ENCODE assay signal across 13 cellular contexts in the genomic region with DNA sequence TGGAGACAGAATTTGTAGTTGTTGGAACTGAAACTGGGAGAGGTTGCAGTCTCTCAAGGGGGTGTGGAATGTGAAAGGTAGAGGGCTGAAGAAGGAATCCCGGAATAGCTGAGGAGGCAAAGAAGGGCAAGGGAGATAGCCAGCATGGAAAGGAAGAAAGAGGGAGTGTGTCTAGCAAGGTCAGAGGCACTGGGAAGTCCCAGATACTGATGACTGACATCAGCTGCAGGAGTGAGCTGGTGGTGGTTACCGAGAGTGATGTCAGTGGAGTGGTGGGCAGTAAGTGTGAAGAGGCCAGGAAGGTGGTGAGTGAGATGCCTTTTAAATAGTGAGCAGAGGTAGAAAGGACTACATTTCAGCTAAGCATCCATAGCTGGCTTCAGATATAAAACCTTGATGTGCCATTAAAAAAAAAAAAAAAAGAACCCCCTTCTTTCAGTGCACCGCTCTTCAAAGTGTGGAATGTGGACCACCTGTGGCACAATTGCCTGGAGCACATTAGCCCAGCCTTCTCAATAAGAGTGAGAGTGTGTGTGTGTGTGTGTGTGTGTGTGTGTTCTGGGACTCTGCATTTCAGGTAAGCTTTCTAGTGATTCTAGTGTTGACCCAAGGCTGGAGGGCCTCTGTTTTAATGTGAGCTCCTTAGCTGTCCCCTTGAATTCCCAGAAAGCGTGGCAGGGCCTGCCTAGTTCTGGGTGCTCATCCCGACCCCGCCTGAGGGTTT. TPM values are rescaled to one million over a fixed set of nuclear protein-coding genes. Genes with fewer than 3 reads are reported as not detected.
DNase-seq lines count a peak whose midpoint lies in the region; ATAC-seq lines count a peak whose summit lies in the region.
"Had no signal": no experiment of that assay in that cellular context is flagged by ENCODE, and none has a peak within 500 bp of the region (broad histone marks: within the 10 kb centered on the region; RNA-seq: fewer than 3 reads in every experiment).

No MANE protein-coding gene starts in this region.

- H3K27ac ChIP-seq in GM23248: no peak overlapping the region
- H3K27ac ChIP-seq: 22Rv1 had no signal

- no peaks in the 10 kb centered on the region for H3K4me1 ChIP-seq in GM23248 (ENCODE audit: insufficient read depth)

- H3K4me2 ChIP-seq in GM23248 (ENCODE audit: unreplicated experiment): no peak overlapping the region

- ATAC-seq in HG03565 (IDR thresholded peaks at IDR 0.05; ENCODE audit: unreplicated experiment): peak; percentile 51

- in situ Hi-C loops in GM23248 (cut with MboI): no loop called here

- 82 to 84% methylated on average over 6 of the region's 6 CpGs for WGBS in GM23248 (ENCODE audit: low coverage in 1 of 2, low lambda C conversion rate in 2 of 2, missing lambda C conversion rate in 2 of 2), 2 experiments

- H3K79me2 ChIP-seq in GM23248 (ENCODE audit: insufficient read depth): peaks cover 11% of the 10 kb centered on the region

- no peaks in the 10 kb centered on the region for H3K9me3 ChIP-seq in GM23248 (ENCODE audit: low read depth)

- peaks cover 25% of the 10 kb centered on the region for H3K36me3 ChIP-seq in GM23248 (ENCODE audit: low read depth)

- H3K9ac ChIP-seq in GM23248: no peak overlapping the region

- H3K4me3 ChIP-seq in GM23248: no peak overlapping the region

- H4K20me1 ChIP-seq in GM23248 (ENCODE audit: insufficient read depth): no peaks in the 10 kb centered on the region

- no peak overlapping the region for H2AFZ ChIP-seq in GM23248

- H3K9me2 ChIP-seq in GM23248 (ENCODE audit: insufficient read depth): no peaks in the 10 kb centered on the region

- DNase-seq in DMS53 (lab: John Stamatoyannopoulos, UW): peak; percentile 38
- DNase-seq in DMS53 treated with DMSO at 0.1 percent for 48 hours (lab: John Stamatoyannopoulos, UW; ENCODE audit: unreplicated experiment): no peak
- DNase-seq in activated naive CD4-positive, alpha-beta T cell treated with anti-CD3 and anti-CD28 coated beads, Interleukin-2, amount 50 U/mL, for 16 hours: peak; percentile 24
- DNase-seq in stimulated activated CD4-positive, alpha-beta T cell treated with anti-CD3 and anti-CD28 coated beads, TNF-alpha, amount 100 ng/mL, for 48 hours (ENCODE audit: low read depth in 3 of 3): peak; percentile 19 to 49 (median 37)
- DNase-seq in Ammon's horn (ENCODE audit: low spot score): no peak
- DNase-seq in GM23248: no peak
- DNase-seq in A172 (ENCODE audit: low spot score): no peak
- DNase-seq: anterior cingulate cortex, KBM-7, NCI-H774, SW 1271 had no signal

- no peaks in the 10 kb centered on the region for H3K27me3 ChIP-seq in GM23248 (replicated peaks; ENCODE audit: insufficient read depth)

- H3F3A ChIP-seq in GM23248 (ENCODE audit: insufficient read depth): no peaks in the 10 kb centered on the region

RNA-seq across cellular contexts. Expression of a gene that starts 8.5 kb away (rescaled TPM):
- total RNA-seq in GM23248 (2014; rRNA removed; shearing (Covaris generic)): 49.6 and 68.0 TPM in 2 replicates
- 24.1 and 27.2 TPM in 2 replicates for polyA plus RNA-seq in GM23248 (2016; fragmentation: Nextera tagmentation; extraction: Ambion mirVana)
- total RNA-seq in A172 (2014; rRNA removed; shearing (Covaris generic)): 40.2 and 44.6 TPM in 2 replicates

RNA-seq across cellular contexts. Expression of a gene that starts 8.6 kb away (rescaled TPM):
- 8.5 and 11.9 TPM in 2 replicates for total RNA-seq in GM23248 (2014; rRNA removed; shearing (Covaris generic))
- polyA plus RNA-seq in GM23248 (2016; fragmentation: Nextera tagmentation; extraction: Ambion mirVana): 13.4 and 15.8 TPM in 2 replicates
- 19.0 and 23.9 TPM in 2 replicates for total RNA-seq in A172 (2014; rRNA removed; shearing (Covaris generic))

RNA-seq across cellular contexts. Expression of a gene that starts 55.0 kb away (rescaled TPM):
- total RNA-seq in GM23248 (2014; rRNA removed; shearing (Covaris generic)): 20.9 and 53.7 TPM in 2 replicates
- polyA plus RNA-seq in GM23248 (2016; fragmentation: Nextera tagmentation; extraction: Ambion mirVana): 15.8 and 17.3 TPM in 2 replicates
- 8.0 and 16.4 TPM in 2 replicates for total RNA-seq in A172 (2014; rRNA removed; shearing (Covaris generic))

Comparison
In these comparisons a context has a peak if more than half of its experiments do, and no peak if none do; other contexts are left out.
1. DNase-seq: peak in DMS53 (single experiment), activated naive CD4-positive, alpha-beta T cell treated with anti-CD3 and anti-CD28 coated beads, Interleukin-2, amount 50 U/mL, for 16 hours (single experiment) and stimulated activated CD4-positive, alpha-beta T cell treated with anti-CD3 and anti-CD28 coated beads, TNF-alpha, amount 100 ng/mL, for 48 hours (3 of 3); none in DMS53 treated with DMSO at 0.1 percent for 48 hours (single experiment), Ammon's horn (single experiment), GM23248 (single experiment) and A172 (single experiment).